3 cellular contexts compared by ENCODE assay signal in genomic region chr19:43062418-43062817, GRCh38. TPM values are rescaled to one million over a fixed set of nuclear protein-coding genes. Genes with fewer than 3 reads are reported as not detected.
"Had no signal": no experiment of that assay in that cellular context is flagged by ENCODE, and none has a peak within 500 bp of the region (broad histone marks: within the 10 kb centered on the region; RNA-seq: fewer than 3 reads in every experiment).

No MANE protein-coding gene starts in this region.

RNA-seq across cellular contexts. Expression of gene PSG2, which starts 20.1 kb away (rescaled TPM):
- total RNA-seq: LHCN-M2, MCF 10A, NCI-H460 had no signal

RNA-seq across cellular contexts. Expression of gene PSG11, which starts 36.1 kb away (rescaled TPM):
- total RNA-seq: LHCN-M2, MCF 10A, NCI-H460 had no signal
